In the genomic region with DNA sequence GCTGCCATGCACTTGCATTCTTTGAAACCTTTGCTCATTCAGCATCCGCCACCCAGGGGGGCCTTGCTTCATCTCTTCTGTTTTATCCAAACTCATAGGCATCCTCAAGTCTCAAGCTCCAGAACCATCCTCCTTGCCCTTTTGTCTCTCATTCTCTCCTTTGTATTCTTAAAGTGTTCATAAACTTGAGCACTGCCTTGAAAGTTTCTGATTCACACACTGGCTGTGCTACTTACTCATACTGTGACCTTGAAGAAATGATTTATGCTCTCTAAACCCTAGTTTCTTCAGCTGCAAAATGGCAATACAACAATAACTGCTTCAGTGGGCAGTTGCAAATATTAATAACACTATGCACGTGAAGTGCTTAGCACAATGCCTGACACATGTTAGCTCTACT, we compare ENCODE assay signal across 19 cellular contexts.
"Had no signal": no experiment of that assay in that cellular context is flagged by ENCODE, and none has a peak within 500 bp of the region (broad histone marks: within the 10 kb centered on the region; RNA-seq: fewer than 3 reads in every experiment).

No MANE protein-coding gene starts in this region.

- H3K36me3 ChIP-seq: colonic mucosa, esophagus squamous epithelium, neutrophil, right atrium auricular region, suprapubic skin, thyroid gland, upper lobe of left lung, vagina had no signal

- H3K4me1 Mint-ChIP-seq: stimulated activated effector memory CD8-positive, alpha-beta T cell treated with anti-CD3 and anti-CD28 coated beads, Interleukin-12 subunit alpha, Interleukin-12 subunit beta, amount 100 ng/mL, for 72 hours had no signal

- H3K27ac Mint-ChIP-seq: naive thymus-derived CD4-positive, alpha-beta T cell; stimulated activated effector memory CD8-positive, alpha-beta T cell treated with anti-CD3 and anti-CD28 coated beads, Interleukin-12 subunit alpha, Interleukin-12 subunit beta, amount 100 ng/mL, for 72 hours had no signal

- H3K4me3 ChIP-seq: colonic mucosa, esophagus squamous epithelium, hepatocyte, right atrium auricular region, smooth muscle cell, suprapubic skin, thyroid gland, upper lobe of left lung, vagina had no signal

- H3K4me3 Mint-ChIP-seq: naive thymus-derived CD4-positive, alpha-beta T cell; stimulated activated effector memory CD8-positive, alpha-beta T cell treated with anti-CD3 and anti-CD28 coated beads, Interleukin-12 subunit alpha, Interleukin-12 subunit beta, amount 100 ng/mL, for 72 hours had no signal

- H3K36me3 Mint-ChIP-seq: naive thymus-derived CD4-positive, alpha-beta T cell; stimulated activated effector memory CD8-positive, alpha-beta T cell treated with anti-CD3 and anti-CD28 coated beads, Interleukin-12 subunit alpha, Interleukin-12 subunit beta, amount 100 ng/mL, for 72 hours had no signal

- DNase-seq: colonic mucosa; dermis blood vessel endothelial cell; esophagus squamous epithelium; foreskin melanocyte; head of caudate nucleus; kidney glomerular epithelial cell; mammary epithelial cell; naive thymus-derived CD4-positive, alpha-beta T cell; stimulated activated CD4-positive, alpha-beta T cell treated with anti-CD3 and anti-CD28 coated beads, Interleukin-2, amount 100 ng/mL, for 48 hours; stimulated activated naive CD8-positive, alpha-beta T cell treated with anti-CD3 and anti-CD28 coated beads, Interleukin-15, Interleukin-2, amounts not matched to agents 100 U/mL and 50 U/mL, for 24 hours; thyroid gland; upper lobe of left lung had no signal

- H3K27me3 ChIP-seq: colonic mucosa, esophagus squamous epithelium, hepatocyte, neutrophil, right atrium auricular region, suprapubic skin, thyroid gland, upper lobe of left lung, vagina had no signal
